2 cellular contexts compared by ENCODE assay signal in genomic region chr19:55342044-55342531, GRCh38.
TF ChIP-seq lines count a peak whose summit lies in the region.

No MANE protein-coding gene starts in this region.

TF ChIP-seq in HEK293, 187 proteins besides CTCF, POLR2A, EP300 and RAD21:
- no peak for TF ChIP-seq ZNF184 (tag by site-specific recombination; IDR thresholded peaks at IDR 0.05)
- no peak for TF ChIP-seq ZNF23 (tag by site-specific recombination; IDR thresholded peaks at IDR 0.05; ENCODE audit: borderline replicate concordance)
- TF ChIP-seq, protein P1, sequence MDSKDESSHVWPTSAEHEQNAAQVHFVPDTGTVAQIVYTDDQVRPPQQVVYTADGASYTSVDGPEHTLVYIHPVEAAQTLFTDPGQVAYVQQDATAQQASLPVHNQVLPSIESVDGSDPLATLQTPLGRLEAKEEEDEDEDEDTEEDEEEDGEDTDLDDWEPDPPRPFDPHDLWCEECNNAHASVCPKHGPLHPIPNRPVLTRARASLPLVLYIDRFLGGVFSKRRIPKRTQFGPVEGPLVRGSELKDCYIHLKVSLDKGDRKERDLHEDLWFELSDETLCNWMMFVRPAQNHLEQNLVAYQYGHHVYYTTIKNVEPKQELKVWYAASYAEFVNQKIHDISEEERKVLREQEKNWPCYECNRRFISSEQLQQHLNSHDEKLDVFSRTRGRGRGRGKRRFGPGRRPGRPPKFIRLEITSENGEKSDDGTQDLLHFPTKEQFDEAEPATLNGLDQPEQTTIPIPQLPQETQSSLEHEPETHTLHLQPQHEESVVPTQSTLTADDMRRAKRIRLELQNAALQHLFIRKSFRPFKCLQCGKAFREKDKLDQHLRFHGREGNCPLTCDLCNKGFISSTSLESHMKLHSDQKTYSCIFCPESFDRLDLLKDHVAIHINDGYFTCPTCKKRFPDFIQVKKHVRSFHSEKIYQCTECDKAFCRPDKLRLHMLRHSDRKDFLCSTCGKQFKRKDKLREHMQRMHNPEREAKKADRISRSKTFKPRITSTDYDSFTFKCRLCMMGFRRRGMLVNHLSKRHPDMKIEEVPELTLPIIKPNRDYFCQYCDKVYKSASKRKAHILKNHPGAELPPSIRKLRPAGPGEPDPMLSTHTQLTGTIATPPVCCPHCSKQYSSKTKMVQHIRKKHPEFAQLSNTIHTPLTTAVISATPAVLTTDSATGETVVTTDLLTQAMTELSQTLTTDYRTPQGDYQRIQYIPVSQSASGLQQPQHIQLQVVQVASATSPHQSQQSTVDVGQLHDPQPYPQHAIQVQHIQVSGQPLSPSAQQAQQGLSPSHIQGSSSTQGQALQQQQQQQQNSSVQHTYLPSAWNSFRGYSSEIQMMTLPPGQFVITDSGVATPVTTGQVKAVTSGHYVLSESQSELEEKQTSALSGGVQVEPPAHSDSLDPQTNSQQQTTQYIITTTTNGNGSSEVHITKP (tag by site-specific recombination; IDR thresholded peaks at IDR 0.05) = no peak
- TF ChIP-seq ZNF677 (tag by site-specific recombination; IDR thresholded peaks at IDR 0.05) = no peak

TF ChIP-seq in K562, 482 proteins besides CTCF, POLR2A, EP300 and RAD21:
- 0 out of 2 replicates have a peak, but pooled peaks have one; percentile 27 for TF ChIP-seq POLR2G (IDR thresholded peaks at IDR 0.05; ENCODE audit: low read depth, low read length)
- no peak for TF ChIP-seq TCF3 (CRISPR knock-in tag; IDR thresholded peaks at IDR 0.05)
- TF ChIP-seq, protein P2, sequence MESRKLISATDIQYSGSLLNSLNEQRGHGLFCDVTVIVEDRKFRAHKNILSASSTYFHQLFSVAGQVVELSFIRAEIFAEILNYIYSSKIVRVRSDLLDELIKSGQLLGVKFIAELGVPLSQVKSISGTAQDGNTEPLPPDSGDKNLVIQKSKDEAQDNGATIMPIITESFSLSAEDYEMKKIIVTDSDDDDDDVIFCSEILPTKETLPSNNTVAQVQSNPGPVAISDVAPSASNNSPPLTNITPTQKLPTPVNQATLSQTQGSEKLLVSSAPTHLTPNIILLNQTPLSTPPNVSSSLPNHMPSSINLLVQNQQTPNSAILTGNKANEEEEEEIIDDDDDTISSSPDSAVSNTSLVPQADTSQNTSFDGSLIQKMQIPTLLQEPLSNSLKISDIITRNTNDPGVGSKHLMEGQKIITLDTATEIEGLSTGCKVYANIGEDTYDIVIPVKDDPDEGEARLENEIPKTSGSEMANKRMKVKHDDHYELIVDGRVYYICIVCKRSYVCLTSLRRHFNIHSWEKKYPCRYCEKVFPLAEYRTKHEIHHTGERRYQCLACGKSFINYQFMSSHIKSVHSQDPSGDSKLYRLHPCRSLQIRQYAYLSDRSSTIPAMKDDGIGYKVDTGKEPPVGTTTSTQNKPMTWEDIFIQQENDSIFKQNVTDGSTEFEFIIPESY (CRISPR knock-in tag; IDR thresholded peaks at IDR 0.05) = peak; percentile 85
- TF ChIP-seq, protein P3, sequence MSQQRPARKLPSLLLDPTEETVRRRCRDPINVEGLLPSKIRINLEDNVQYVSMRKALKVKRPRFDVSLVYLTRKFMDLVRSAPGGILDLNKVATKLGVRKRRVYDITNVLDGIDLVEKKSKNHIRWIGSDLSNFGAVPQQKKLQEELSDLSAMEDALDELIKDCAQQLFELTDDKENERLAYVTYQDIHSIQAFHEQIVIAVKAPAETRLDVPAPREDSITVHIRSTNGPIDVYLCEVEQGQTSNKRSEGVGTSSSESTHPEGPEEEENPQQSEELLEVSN (IDR thresholded peaks at IDR 0.05; ENCODE audit: borderline replicate concordance in 1 of 2, extremely low read depth in 1 of 2, insufficient read depth in 1 of 2, insufficient read length in 1 of 2, low read depth in 1 of 2, low read length in 1 of 2, poor library complexity in 1 of 2, severe bottlenecking in 1 of 2) = peak in 1 of 2 experiments; percentile 58
- no peak for TF ChIP-seq RBM25 (IDR thresholded peaks at IDR 0.05; ENCODE audit: low read depth, low read length, severe bottlenecking)
- TF ChIP-seq ZBTB7A (IDR thresholded peaks at IDR 0.05; ENCODE audit: borderline replicate concordance, control insufficient read depth, low read depth, low read length) = 0 out of 2 replicates have a peak, but pooled peaks have one; percentile 12
- TF ChIP-seq PCBP1 (IDR thresholded peaks at IDR 0.05; ENCODE audit: low read depth, low read length, poor library complexity, severe bottlenecking) = peak; percentile 66
- TF ChIP-seq, protein P4, sequence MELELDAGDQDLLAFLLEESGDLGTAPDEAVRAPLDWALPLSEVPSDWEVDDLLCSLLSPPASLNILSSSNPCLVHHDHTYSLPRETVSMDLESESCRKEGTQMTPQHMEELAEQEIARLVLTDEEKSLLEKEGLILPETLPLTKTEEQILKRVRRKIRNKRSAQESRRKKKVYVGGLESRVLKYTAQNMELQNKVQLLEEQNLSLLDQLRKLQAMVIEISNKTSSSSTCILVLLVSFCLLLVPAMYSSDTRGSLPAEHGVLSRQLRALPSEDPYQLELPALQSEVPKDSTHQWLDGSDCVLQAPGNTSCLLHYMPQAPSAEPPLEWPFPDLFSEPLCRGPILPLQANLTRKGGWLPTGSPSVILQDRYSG (tag; conservative IDR thresholded peaks at IDR 0.05; ENCODE audit: low read depth) = no peak
- TF ChIP-seq FIP1L1 (IDR thresholded peaks at IDR 0.05; ENCODE audit: low read depth, low read length, poor library complexity, severe bottlenecking) = peak; percentile 23
- peak; percentile 0; the same call in 1 of the 2 replicates for TF ChIP-seq CEBPG (CRISPR knock-in tag; IDR thresholded peaks at IDR 0.05)
- TF ChIP-seq CEBPG (tag; conservative IDR thresholded peaks at IDR 0.05 in 1 of 2, IDR thresholded peaks at IDR 0.05 in 1 of 2) = no peak
- no peak for TF ChIP-seq NKRF (IDR thresholded peaks at IDR 0.05; ENCODE audit: borderline replicate concordance)
- TF ChIP-seq, protein P5, sequence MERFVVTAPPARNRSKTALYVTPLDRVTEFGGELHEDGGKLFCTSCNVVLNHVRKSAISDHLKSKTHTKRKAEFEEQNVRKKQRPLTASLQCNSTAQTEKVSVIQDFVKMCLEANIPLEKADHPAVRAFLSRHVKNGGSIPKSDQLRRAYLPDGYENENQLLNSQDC (CRISPR knock-in tag; IDR thresholded peaks at IDR 0.05) = no peak
- peak; percentile 53 for TF ChIP-seq RBFOX2 (IDR thresholded peaks at IDR 0.05; ENCODE audit: low read depth, low read length)
